Comparison of ENCODE assay signal across 7 cellular contexts in genomic region chr19:57241181-57241580, GRCh38. TPM values are rescaled to one million over a fixed set of nuclear protein-coding genes. Genes with fewer than 3 reads are reported as not detected.
DNase-seq lines count a peak whose midpoint lies in the region; ATAC-seq and TF ChIP-seq lines count a peak whose summit lies in the region.

No MANE protein-coding gene starts in this region.

- ATAC-seq in GM21360 (IDR thresholded peaks at IDR 0.05; ENCODE audit: unreplicated experiment) = no peak

- no peaks in the 10 kb centered on the region for H3F3A ChIP-seq in SU-DHL-6 (ENCODE audit: insufficient read depth)

- H3K36me3 ChIP-seq in HEK293 (ENCODE audit: control insufficient read depth in 2 of 2, insufficient read depth in 1 of 2, low read length in 2 of 2) = peaks cover 12 to 36% of the 10 kb centered on the region in 2 experiments
- H3K36me3 ChIP-seq in SU-DHL-6 (ENCODE audit: low read length) = no peaks in the 10 kb centered on the region
- H3K36me3 ChIP-seq in fibroblast of lung (ENCODE audit: control insufficient read depth, insufficient read depth, low read length) = peaks cover 6% of the 10 kb centered on the region
- H3K36me3 ChIP-seq in parathyroid adenoma (ENCODE audit: control insufficient read depth, insufficient read depth, low read length) = no peaks in the 10 kb centered on the region

- POLR2A ChIA-PET in HEK293 (lab: Yijun Ruan, JAX) = interaction anchor here (0.6 to 1.2 kb wide), 2 partner anchors 23 to 39 kb away, joined by 4 to 5 read pairs; partner anchors contain the start of gene ZNF460

- H3K9me3 ChIP-seq in HEK293 (ENCODE audit: control insufficient read depth, insufficient read depth, low read depth, low read length) (no peaks in the 10 kb centered on the region), SU-DHL-6 (ENCODE audit: insufficient read depth, low read length) (no peaks in the 10 kb centered on the region), fibroblast of lung (ENCODE audit: control insufficient read depth, insufficient read depth, low read depth, low read length) (no peaks in the 10 kb centered on the region), parathyroid adenoma (ENCODE audit: control insufficient read depth, low read length) (no peaks in the 10 kb centered on the region)

- CTCF ChIA-PET in HEK293 (lab: Yijun Ruan, JAX) = no interaction called here

- DNase-seq in fibroblast of lung (ENCODE audit: low read depth in 2 of 2) (peak; percentile 32 to 43), NCI-H748 (lab: John Stamatoyannopoulos, UW; ENCODE audit: unreplicated experiment) (no peak)
- no peak for DNase-seq in stimulated activated CD8-positive, alpha-beta memory T cell treated with anti-CD3 and anti-CD28 coated beads, Interleukin-4, amount 100 ng/mL, for 48 hours

- no peaks in the 10 kb centered on the region for H4K20me1 ChIP-seq in SU-DHL-6 (ENCODE audit: low read depth, low read length)
- no peaks in the 10 kb centered on the region for H4K20me1 ChIP-seq in fibroblast of lung (ENCODE audit: control insufficient read depth, extremely low read depth, insufficient read depth, low read length)

- no peaks in the 10 kb centered on the region for H3K9me2 ChIP-seq in SU-DHL-6 (replicated peaks; ENCODE audit: insufficient read depth, low read length)

- peak overlapping the region; percentile 95 for H3K4me2 ChIP-seq in SU-DHL-6 (ENCODE audit: low read depth, low read length, poor library complexity, severe bottlenecking)
- H3K4me2 ChIP-seq in fibroblast of lung (ENCODE audit: extremely low read depth, insufficient read depth, low read length) = peak overlapping the region; percentile 79
- peak overlapping the region; percentile 73 for H3K4me2 ChIP-seq in parathyroid adenoma (ENCODE audit: low read length)

- peak overlapping the region; percentile 93 for H3K4me3 ChIP-seq in HEK293 (ENCODE audit: low read depth, low read length)
- peak overlapping the region; percentile 91 for H3K4me3 ChIP-seq in SU-DHL-6 (ENCODE audit: insufficient read depth, low read length, poor library complexity, severe bottlenecking)
- H3K4me3 ChIP-seq in fibroblast of lung (replicated peaks in 1 of 4; ENCODE audit: control extremely low read depth in 1 of 4, insufficient read depth in 1 of 4, low read depth in 3 of 4, low read length in 4 of 4) = peak overlapping the region; percentile 52 to 100 (median 84)
- peak overlapping the region; percentile 98 for H3K4me3 ChIP-seq in parathyroid adenoma (ENCODE audit: low read depth, low read length)

- H3K4me1 ChIP-seq in HEK293 (ENCODE audit: control insufficient read depth, insufficient read depth, low read length) (no peaks in the 10 kb centered on the region; the same call in 1 of the 2 replicates), fibroblast of lung (ENCODE audit: control insufficient read depth, extremely low read depth, insufficient read depth, low read length) (peaks cover 6% of the 10 kb centered on the region), parathyroid adenoma (peaks cover 7% of the 10 kb centered on the region)

- H3K79me2 ChIP-seq in SU-DHL-6 (ENCODE audit: insufficient read depth, low read length) (peaks cover 28% of the 10 kb centered on the region), fibroblast of lung (ENCODE audit: control insufficient read depth, insufficient read depth, low read length) (peaks cover 33% of the 10 kb centered on the region), parathyroid adenoma (peaks cover 46% of the 10 kb centered on the region)

- H2AFZ ChIP-seq in SU-DHL-6 (ENCODE audit: low read depth, low read length, severe bottlenecking) (peak overlapping the region; percentile 98), fibroblast of lung (ENCODE audit: low read length) (peak overlapping the region; percentile 87), parathyroid adenoma (peak overlapping the region; percentile 100)

- TF ChIP-seq CTCF in HEK293 (tag by site-specific recombination; IDR thresholded peaks at IDR 0.05) = no peak
- no peak for TF ChIP-seq CTCF in SU-DHL-6 (IDR thresholded peaks at IDR 0.05; ENCODE audit: insufficient read depth, low read length, poor library complexity, severe bottlenecking)
- TF ChIP-seq CTCF in fibroblast of lung (conservative IDR thresholded peaks at IDR 0.05 in 1 of 2, IDR thresholded peaks at IDR 0.05 in 1 of 2; ENCODE audit: low read depth in 1 of 2, low read length in 2 of 2) = no peak
- no peak for TF ChIP-seq CTCF in parathyroid adenoma (IDR thresholded peaks at IDR 0.05)

- H3K27me3 ChIP-seq in SU-DHL-6 (ENCODE audit: low read length) (no peaks in the 10 kb centered on the region), fibroblast of lung (ENCODE audit: control insufficient read depth, insufficient read depth, low read length) (no peaks in the 10 kb centered on the region), parathyroid adenoma (ENCODE audit: control insufficient read depth, insufficient read depth, low read length) (no peaks in the 10 kb centered on the region)

- peak overlapping the region; percentile 90 for H3K9ac ChIP-seq in SU-DHL-6 (ENCODE audit: low read length)
- H3K9ac ChIP-seq in fibroblast of lung (ENCODE audit: insufficient read depth, low read length) = peak overlapping the region; percentile 89
- H3K9ac ChIP-seq in parathyroid adenoma = peak overlapping the region; percentile 96

- H3K27ac ChIP-seq in HEK293 (ENCODE audit: extremely low read depth, low read depth, low read length) (peak overlapping the region; percentile 67; the same call in 1 of the 2 replicates), SU-DHL-6 (ENCODE audit: low read depth, low read length) (peak overlapping the region; percentile 58; the same call in 1 of the 2 replicates), fibroblast of lung (ENCODE audit: insufficient read depth, low read length) (peak overlapping the region; percentile 91), parathyroid adenoma (peak overlapping the region; percentile 86)

TF ChIP-seq in HEK293, 187 proteins besides CTCF, POLR2A, EP300 and RAD21 (continues in another document):
- TF ChIP-seq SALL2 (tag by site-specific recombination; IDR thresholded peaks at IDR 0.05; ENCODE audit: borderline replicate concordance) (no peak), ZBTB26 (tag by site-specific recombination; optimal IDR thresholded peaks at IDR 0.05) (no peak), ZNF223 (tag by site-specific recombination; IDR thresholded peaks at IDR 0.05) (no peak), ZNF639 (tag by site-specific recombination; IDR thresholded peaks at IDR 0.05) (no peak), REPIN1 (tag by site-specific recombination; IDR thresholded peaks at IDR 0.05; ENCODE audit: low read depth) (no peak), SP2 (tag by site-specific recombination; IDR thresholded peaks at IDR 0.05) (no peak), ZNF626 (tag by site-specific recombination; IDR thresholded peaks at IDR 0.05) (no peak), ZNF19 (tag by site-specific recombination; IDR thresholded peaks at IDR 0.05; ENCODE audit: low read depth) (no peak), HOXC10 (CRISPR knock-in tag; IDR thresholded peaks at IDR 0.05) (no peak), ZNF561 (tag by site-specific recombination; IDR thresholded peaks at IDR 0.05; ENCODE audit: borderline replicate concordance) (no peak), ZNF449 (tag by site-specific recombination; IDR thresholded peaks at IDR 0.05) (no peak), WT1 (tag by site-specific recombination; IDR thresholded peaks at IDR 0.05) (no peak)

RNA-seq across cellular contexts. Expression of gene ZNF805, which starts 0.7 kb away (rescaled TPM):
- 33.4 and 40.6 TPM in 2 replicates for total RNA-seq in fibroblast of lung
- 5.6 and 8.1 TPM in 2 replicates for polyA plus RNA-seq in fibroblast of lung
- polyA plus RNA-seq in fibroblast of lung (2012) = 1.5 and 2.9 TPM in 2 replicates
- polyA minus RNA-seq in fibroblast of lung (ENCODE audit: low replicate concordance) = 13.6 and 17.2 TPM in 2 replicates

RNA-seq across cellular contexts. Expression of gene AURKC, which starts 10.4 kb away (rescaled TPM):
- 0.50 and 0.77 TPM in 2 replicates for total RNA-seq in fibroblast of lung
- polyA plus RNA-seq in fibroblast of lung = 0.59 and 1.4 TPM in 2 replicates
- 0.69 and 0.78 TPM in 2 replicates for polyA plus RNA-seq in fibroblast of lung (2012)
- 1.0 TPM in 1 of 2 replicates, not detected in the other for polyA minus RNA-seq in fibroblast of lung (ENCODE audit: low replicate concordance)

RNA-seq across cellular contexts. Expression of gene ZNF460, which starts 39.1 kb away (rescaled TPM):
- 78.1 and 80.9 TPM in 2 replicates for total RNA-seq in fibroblast of lung
- polyA plus RNA-seq in fibroblast of lung = 7.2 and 13.1 TPM in 2 replicates
- 0.78 and 1.2 TPM in 2 replicates for polyA plus RNA-seq in fibroblast of lung (2012)
- 46.1 and 81.1 TPM in 2 replicates for polyA minus RNA-seq in fibroblast of lung (ENCODE audit: low replicate concordance)

RNA-seq across cellular contexts. Expression of gene ZNF264, which starts 49.9 kb away (rescaled TPM):
- 19.0 and 24.9 TPM in 2 replicates for total RNA-seq in fibroblast of lung
- 5.8 and 7.7 TPM in 2 replicates for polyA plus RNA-seq in fibroblast of lung
- polyA plus RNA-seq in fibroblast of lung (2012) = 6.1 and 6.4 TPM in 2 replicates
- 16.5 and 23.5 TPM in 2 replicates for polyA minus RNA-seq in fibroblast of lung (ENCODE audit: low replicate concordance)

Comparison
In these comparisons a context has a peak if more than half of its experiments do, and no peak if none do; other contexts are left out.
1. DNase-seq: peak in fibroblast of lung (2 of 2); none in NCI-H748 (single experiment) and stimulated activated CD8-positive, alpha-beta memory T cell treated with anti-CD3 and anti-CD28 coated beads, Interleukin-4, amount 100 ng/mL, for 48 hours (single experiment).
2. Peak in every context shown above with its lines, with median percentiles within 50 percentile points of each other: H3K27ac ChIP-seq, H3K4me3 ChIP-seq, H2AFZ ChIP-seq, H3K4me2 ChIP-seq and H3K9ac ChIP-seq.